Comparison of ENCODE assay signal across 8 cellular contexts in genomic region chr1:212606042-212606733, GRCh38. TPM values are rescaled to one million over a fixed set of nuclear protein-coding genes. Genes with fewer than 3 reads are reported as not detected.
DNase-seq lines count a peak whose midpoint lies in the region; ATAC-seq and TF ChIP-seq lines count a peak whose summit lies in the region.

No MANE protein-coding gene starts in this region.

- H3K27me3 ChIP-seq in CD8-positive, alpha-beta memory T cell (ENCODE audit: insufficient read depth, low read length, poor library complexity, severe bottlenecking), result peaks cover 40% of the 10 kb centered on the region
- H3K27me3 ChIP-seq in dorsolateral prefrontal cortex, result peaks cover 0 to 37% (median 3%) of the 10 kb centered on the region in 45 donors
- no peaks in the 10 kb centered on the region for H3K27me3 ChIP-seq in ovary

- CTCF ChIA-PET in CD8-positive, alpha-beta memory T cell (lab: Charles Lee), result interaction anchor here (0.6 to 2.1 kb wide), 2 partner anchors 12 to 19 kb away, joined by 3 to 6 read pairs; no protein-coding TSS in a partner anchor

- H3K27ac Mint-ChIP-seq in CD8-positive, alpha-beta memory T cell, result peak overlapping the region in 3 of 8 donors; percentile 23 to 36 (median 32)

- intact Hi-C loops in dorsolateral prefrontal cortex (cut with DNase I), result loop anchor here (5.0 kb wide), 4 partner anchors 39 to 186 kb away; partner anchors contain the start of genes NSL1 (in 1 of the 2) and TATDN3 (in 1 of the 2)
- intact Hi-C loops in ovary (cut with DNase I), result loop anchor here in 2 of 4 donors (5.0 to 10.0 kb wide), 3 partner anchors 44 to 321 kb away; partner anchors contain the start of gene PPP2R5A (in 1 of the 2)

- ATAC-seq in HG02852 (IDR thresholded peaks at IDR 0.05; ENCODE audit: unreplicated experiment), result no peak

- no peak overlapping the region for H3K27ac ChIP-seq in CD8-positive, alpha-beta memory T cell (ENCODE audit: low read depth, low read length)
- H3K27ac ChIP-seq in dorsolateral prefrontal cortex (peak overlapping the region in 6 of 59 donors; percentile 3 to 31 (median 21)), ovary (no peak overlapping the region)

- H3K36me3 ChIP-seq in CD8-positive, alpha-beta memory T cell (ENCODE audit: insufficient read depth, low read length), result no peaks in the 10 kb centered on the region
- no peaks in the 10 kb centered on the region for H3K36me3 ChIP-seq in ovary

- TF ChIP-seq CTCF in LNCaP clone FGC (IDR thresholded peaks at IDR 0.05; ENCODE audit: control insufficient read depth, extremely low read depth, insufficient read depth), result no peak
- TF ChIP-seq CTCF in dorsolateral prefrontal cortex (IDR thresholded peaks at IDR 0.05 in 54 of 56, conservative IDR thresholded peaks at IDR 0.05 in 2 of 56; ENCODE audit: low read depth in 1 of 56, partially characterized antibody in 56 of 56), result no peak
- TF ChIP-seq CTCF in ovary (IDR thresholded peaks at IDR 0.05), result no peak

- TF ChIP-seq EP300 in ovary (IDR thresholded peaks at IDR 0.05), result no peak

- 5 to 8% (median 6%) methylated on average over 9 of the region's 9 CpGs for WGBS in ovary, 3 donors

- POLR2A ChIA-PET in CD8-positive, alpha-beta memory T cell (lab: Charles Lee), result no interaction called here

- peaks cover 18 to 32% (median 28%) of the 10 kb centered on the region in 3 donors for H3K4me1 Mint-ChIP-seq in CD8-positive, alpha-beta memory T cell

- no peak for TF ChIP-seq POLR2A in ovary (IDR thresholded peaks at IDR 0.05)

- peak overlapping the region; percentile 91 to 100 (median 96) for H3K4me3 Mint-ChIP-seq in CD8-positive, alpha-beta memory T cell

- no peak overlapping the region for H3K4me3 ChIP-seq in CD8-positive, alpha-beta memory T cell (ENCODE audit: low read length)
- H3K4me3 ChIP-seq in LNCaP clone FGC (ENCODE audit: low read depth, low read length), result peak overlapping the region; percentile 71
- peak overlapping the region in 57 of 59 donors; percentile 49 to 90 (median 79) for H3K4me3 ChIP-seq in dorsolateral prefrontal cortex
- peak overlapping the region; percentile 58 for H3K4me3 ChIP-seq in ovary

- H3K9me3 Mint-ChIP-seq in CD8-positive, alpha-beta memory T cell, result no peaks in the 10 kb centered on the region

- peaks cover 52 to 79% of the 10 kb centered on the region in 2 donors for H3K27me3 Mint-ChIP-seq in CD8-positive, alpha-beta memory T cell

- H3K36me3 Mint-ChIP-seq in CD8-positive, alpha-beta memory T cell, result peaks cover 0 to 7% (median 2%) of the 10 kb centered on the region in 3 donors

- H3K9me3 ChIP-seq in CD8-positive, alpha-beta memory T cell (ENCODE audit: low read length), result no peaks in the 10 kb centered on the region
- H3K9me3 ChIP-seq in ovary, result no peaks in the 10 kb centered on the region

- DNase-seq in CD8-positive, alpha-beta memory T cell, result no peak
- DNase-seq in LNCaP clone FGC (ENCODE audit: low read depth) (no peak), dorsolateral prefrontal cortex (no peak), ovary (no peak), NOMO-1 (lab: John Stamatoyannopoulos, UW; ENCODE audit: unreplicated experiment in 2 of 2) (no peak), amniotic stem cell (lab: John Stamatoyannopoulos, UW) (no peak), superior temporal gyrus (ENCODE audit: extremely low spot score) (no peak)

- H3K4me1 ChIP-seq in CD8-positive, alpha-beta memory T cell (ENCODE audit: insufficient read depth, low read length), result peaks cover 26% of the 10 kb centered on the region
- peaks cover 10% of the 10 kb centered on the region for H3K4me1 ChIP-seq in ovary (ENCODE audit: insufficient read depth)

RNA-seq across cellular contexts. Expression of gene ATF3, which starts 2.4 kb away (rescaled TPM):
- 10 to 100 TPM; 58.8 to 59.0 TPM for total RNA-seq in CD8-positive, alpha-beta memory T cell
- not detected for polyA plus RNA-seq in CD8-positive, alpha-beta memory T cell
- total RNA-seq in dorsolateral prefrontal cortex, result 100 to 1,000 TPM in 1 of 120 experiments, 10 to 100 TPM in 70, 1 to 10 TPM in 49; 2.2 to 116 (median 11.2) TPM
- total RNA-seq in ovary, result 100 to 1,000 TPM in 1 of 7 donors, 10 to 100 TPM in 3, 1 to 10 TPM in 3; 2.9 to 132 (median 19.4) TPM
- polyA plus RNA-seq in ovary, result 10 to 100 TPM in 1 of 2 donors, 1 to 10 TPM in 1; 5.1 to 29.2 TPM
